2 cellular contexts compared by ENCODE assay signal in genomic region chr16:24931091-24931490, GRCh38.
TF ChIP-seq lines count a peak whose summit lies in the region.

No MANE protein-coding gene starts in this region.

TF ChIP-seq in HepG2, 621 proteins besides CTCF, POLR2A, EP300 and RAD21:
- TF ChIP-seq AGO2 (optimal IDR thresholded peaks at IDR 0.05; ENCODE audit: low read depth, low read length) (peak; percentile 35), RAD51 (IDR thresholded peaks at IDR 0.05; ENCODE audit: borderline replicate concordance) (no peak)

TF ChIP-seq in K562, 482 proteins besides CTCF, POLR2A, EP300 and RAD21 (continued from another document):
- TF ChIP-seq, protein P1, sequence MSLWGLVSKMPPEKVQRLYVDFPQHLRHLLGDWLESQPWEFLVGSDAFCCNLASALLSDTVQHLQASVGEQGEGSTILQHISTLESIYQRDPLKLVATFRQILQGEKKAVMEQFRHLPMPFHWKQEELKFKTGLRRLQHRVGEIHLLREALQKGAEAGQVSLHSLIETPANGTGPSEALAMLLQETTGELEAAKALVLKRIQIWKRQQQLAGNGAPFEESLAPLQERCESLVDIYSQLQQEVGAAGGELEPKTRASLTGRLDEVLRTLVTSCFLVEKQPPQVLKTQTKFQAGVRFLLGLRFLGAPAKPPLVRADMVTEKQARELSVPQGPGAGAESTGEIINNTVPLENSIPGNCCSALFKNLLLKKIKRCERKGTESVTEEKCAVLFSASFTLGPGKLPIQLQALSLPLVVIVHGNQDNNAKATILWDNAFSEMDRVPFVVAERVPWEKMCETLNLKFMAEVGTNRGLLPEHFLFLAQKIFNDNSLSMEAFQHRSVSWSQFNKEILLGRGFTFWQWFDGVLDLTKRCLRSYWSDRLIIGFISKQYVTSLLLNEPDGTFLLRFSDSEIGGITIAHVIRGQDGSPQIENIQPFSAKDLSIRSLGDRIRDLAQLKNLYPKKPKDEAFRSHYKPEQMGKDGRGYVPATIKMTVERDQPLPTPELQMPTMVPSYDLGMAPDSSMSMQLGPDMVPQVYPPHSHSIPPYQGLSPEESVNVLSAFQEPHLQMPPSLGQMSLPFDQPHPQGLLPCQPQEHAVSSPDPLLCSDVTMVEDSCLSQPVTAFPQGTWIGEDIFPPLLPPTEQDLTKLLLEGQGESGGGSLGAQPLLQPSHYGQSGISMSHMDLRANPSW (CRISPR knock-in tag; IDR thresholded peaks at IDR 0.05) = no peak
- TF ChIP-seq POLR2G (IDR thresholded peaks at IDR 0.05; ENCODE audit: low read depth, low read length) = 0 out of 2 replicates have a peak, but pooled peaks have one; percentile 15
- no peak for TF ChIP-seq FOXK1 (CRISPR knock-in tag; IDR thresholded peaks at IDR 0.05; ENCODE audit: borderline replicate concordance)
- TF ChIP-seq NCOA1 (IDR thresholded peaks at IDR 0.05; ENCODE audit: low read depth) = no peak
- no peak for TF ChIP-seq ZNF263 (CRISPR knock-in tag; IDR thresholded peaks at IDR 0.05; ENCODE audit: borderline replicate concordance)
- TF ChIP-seq ZNF140 (CRISPR knock-in tag; IDR thresholded peaks at IDR 0.05) = no peak
- no peak for TF ChIP-seq ZNF561 (CRISPR knock-in tag; conservative IDR thresholded peaks at IDR 0.05)
